In the genomic region with DNA sequence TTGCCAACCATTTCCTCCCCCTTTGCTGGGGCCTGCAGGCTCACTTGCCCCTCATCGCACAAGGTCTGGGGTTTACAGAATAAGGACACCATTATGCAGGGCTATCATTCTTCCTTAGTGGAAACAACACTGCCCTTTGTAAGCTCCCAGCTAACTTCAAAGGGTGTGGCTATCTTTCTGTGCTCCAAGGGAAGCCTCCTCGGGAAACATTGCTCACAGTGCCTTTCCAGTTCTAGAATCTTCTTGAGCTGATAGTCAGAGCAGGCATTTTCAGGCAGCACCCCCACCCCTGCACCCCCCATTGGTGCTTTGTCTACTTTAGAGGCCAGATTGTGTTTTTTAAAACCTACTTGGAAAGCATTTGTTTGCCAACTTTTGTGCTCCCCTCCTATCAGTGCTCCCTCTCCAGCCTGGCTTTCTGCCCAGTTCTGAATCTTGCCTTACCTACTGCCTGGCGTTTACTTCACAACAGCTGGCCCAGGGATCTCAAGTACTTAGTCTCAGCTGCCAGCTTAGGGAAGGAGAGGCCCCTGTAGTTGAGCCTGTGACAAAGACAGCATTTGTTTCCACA, we compare ENCODE assay signal across 12 cellular contexts. TPM values are rescaled to one million over a fixed set of nuclear protein-coding genes. Genes with fewer than 3 reads are reported as not detected.
A peak's percentile ranks its signal among the peaks of the same experiment; 100 is the strongest.
DNase-seq lines count a peak whose midpoint lies in the region; ATAC-seq, FAIRE-seq and TF ChIP-seq lines count a peak whose summit lies in the region.
"Had no signal": no experiment of that assay in that cellular context is flagged by ENCODE, and none has a peak within 500 bp of the region (broad histone marks: within the 10 kb centered on the region; RNA-seq: fewer than 3 reads in every experiment).

No MANE protein-coding gene starts in this region.

- no peaks in the 10 kb centered on the region for H4K20me1 ChIP-seq in astrocyte (ENCODE audit: insufficient read depth, low read length)

- no peaks in the 10 kb centered on the region for H3K36me3 ChIP-seq in astrocyte (ENCODE audit: insufficient read depth, low read length)
- H3K36me3 ChIP-seq: neutrophil had no signal

- H3K4me3 ChIP-seq in astrocyte (ENCODE audit: insufficient read depth, low read depth, low read length) = no peak overlapping the region

- no peaks in the 10 kb centered on the region for H3K27me3 ChIP-seq in astrocyte (ENCODE audit: insufficient read depth, low read length)
- H3K27me3 ChIP-seq: neutrophil had no signal

- H3K4me1 ChIP-seq in astrocyte (ENCODE audit: insufficient read depth, low read length) = peaks cover 25% of the 10 kb centered on the region

- ATAC-seq in stimulated activated memory B cell treated with anti-CD40 and anti-IgM and Interleukin-4, amounts not matched to agents 10 μg/mL and 1 μg/mL and 100 μg/mL, for 72 hours = no peak
- ATAC-seq in HG02884 (IDR thresholded peaks at IDR 0.05; ENCODE audit: unreplicated experiment) = no peak
- ATAC-seq: stimulated activated naive B cell treated with anti-CD40 and anti-IgM and Interleukin-4, amounts not matched to agents 10 μg/mL and 1 μg/mL and 100 μg/mL, for 72 hours had no signal

- H3K27me3 Mint-ChIP-seq in astrocyte (ENCODE audit: low read depth, unreplicated experiment) = no peaks in the 10 kb centered on the region
- no peaks in the 10 kb centered on the region for H3K27me3 Mint-ChIP-seq in stimulated activated memory B cell treated with anti-CD40 and anti-IgM and Interleukin-4, amounts not matched to agents 10 μg/mL and 1 μg/mL and 100 μg/mL, for 72 hours

- no peaks in the 10 kb centered on the region for H3K79me2 ChIP-seq in astrocyte (ENCODE audit: insufficient read depth, low read length)

- H3K36me3 Mint-ChIP-seq in astrocyte (ENCODE audit: low read depth, unreplicated experiment) = no peaks in the 10 kb centered on the region
- H3K36me3 Mint-ChIP-seq in stimulated activated memory B cell treated with anti-CD40 and anti-IgM and Interleukin-4, amounts not matched to agents 10 μg/mL and 1 μg/mL and 100 μg/mL, for 72 hours = no peaks in the 10 kb centered on the region
- H3K36me3 Mint-ChIP-seq: stimulated activated naive B cell treated with anti-CD40 and anti-IgM and Interleukin-4, amounts not matched to agents 10 μg/mL and 1 μg/mL and 100 μg/mL, for 72 hours had no signal

- DNase-seq in Daoy (ENCODE audit: low read depth) = peak; percentile 42
- DNase-seq in NCI-H2107 treated with DMSO at 0.1 percent for 48 hours (lab: John Stamatoyannopoulos, UW; ENCODE audit: unreplicated experiment) = peak; percentile 78
- no peak for DNase-seq in astrocyte (ENCODE audit: low read depth)
- peak; percentile 77 for DNase-seq in myocyte (ENCODE audit: low read depth)
- no peak for DNase-seq in SK-N-DZ (ENCODE audit: low spot score)
- no peak for DNase-seq in cortex of kidney (lab: John Stamatoyannopoulos, UW)
- DNase-seq: activated CD4-positive, alpha-beta T cell treated with anti-CD3 and anti-CD28 coated beads for 48 hours; stimulated activated naive B cell treated with anti-CD40 and anti-IgM and Interleukin-4, amounts not matched to agents 10 μg/mL and 1 μg/mL and 100 μg/mL, for 72 hours had no signal

- H3K4me1 Mint-ChIP-seq in astrocyte (ENCODE audit: low read depth, unreplicated experiment) = peaks cover 17% of the 10 kb centered on the region
- no peaks in the 10 kb centered on the region for H3K4me1 Mint-ChIP-seq in stimulated activated memory B cell treated with anti-CD40 and anti-IgM and Interleukin-4, amounts not matched to agents 10 μg/mL and 1 μg/mL and 100 μg/mL, for 72 hours
- H3K4me1 Mint-ChIP-seq: stimulated activated naive B cell treated with anti-CD40 and anti-IgM and Interleukin-4, amounts not matched to agents 10 μg/mL and 1 μg/mL and 100 μg/mL, for 72 hours had no signal

- peak overlapping the region; percentile 71 for H3K9ac ChIP-seq in astrocyte (ENCODE audit: low read length)

- H3K4me2 ChIP-seq in astrocyte (ENCODE audit: low read length) = peak overlapping the region; percentile 65

- peak overlapping the region; percentile 91 for H3K27ac Mint-ChIP-seq in astrocyte (ENCODE audit: unreplicated experiment)
- H3K27ac Mint-ChIP-seq in stimulated activated memory B cell treated with anti-CD40 and anti-IgM and Interleukin-4, amounts not matched to agents 10 μg/mL and 1 μg/mL and 100 μg/mL, for 72 hours = no peak overlapping the region
- H3K27ac Mint-ChIP-seq: stimulated activated naive B cell treated with anti-CD40 and anti-IgM and Interleukin-4, amounts not matched to agents 10 μg/mL and 1 μg/mL and 100 μg/mL, for 72 hours had no signal

- no peaks in the 10 kb centered on the region for H3K9me3 Mint-ChIP-seq in astrocyte (ENCODE audit: unreplicated experiment)
- no peaks in the 10 kb centered on the region for H3K9me3 Mint-ChIP-seq in stimulated activated memory B cell treated with anti-CD40 and anti-IgM and Interleukin-4, amounts not matched to agents 10 μg/mL and 1 μg/mL and 100 μg/mL, for 72 hours

- no peak for TF ChIP-seq CTCF in astrocyte (IDR thresholded peaks at IDR 0.05; ENCODE audit: insufficient read depth, low read depth, low read length)

- H3K4me3 Mint-ChIP-seq in astrocyte (ENCODE audit: unreplicated experiment) = no peak overlapping the region
- no peak overlapping the region for H3K4me3 Mint-ChIP-seq in stimulated activated memory B cell treated with anti-CD40 and anti-IgM and Interleukin-4, amounts not matched to agents 10 μg/mL and 1 μg/mL and 100 μg/mL, for 72 hours
- H3K4me3 Mint-ChIP-seq: stimulated activated naive B cell treated with anti-CD40 and anti-IgM and Interleukin-4, amounts not matched to agents 10 μg/mL and 1 μg/mL and 100 μg/mL, for 72 hours had no signal

- no peak for FAIRE-seq in astrocyte (lab: Jason Lieb, UNC)
- FAIRE-seq: endometrium had no signal

- H3K9me3 ChIP-seq in astrocyte (ENCODE audit: insufficient read depth, low read depth, low read length) = no peaks in the 10 kb centered on the region
- H3K9me3 ChIP-seq: neutrophil had no signal

- H3K27ac ChIP-seq in astrocyte (ENCODE audit: low read depth, low read length) = peak overlapping the region; percentile 96
- H3K27ac ChIP-seq: neutrophil had no signal

- H2AFZ ChIP-seq in astrocyte (ENCODE audit: low read depth, low read length) = peak overlapping the region; percentile 68

RNA-seq across cellular contexts. Expression of a gene that starts 53.5 kb away (rescaled TPM):
- not detected in 2 replicates for total RNA-seq in Daoy (2014; rRNA removed; shearing (Covaris generic))
- total RNA-seq in astrocyte (0.61 and 0.70 TPM in 2 replicates), myocyte (0.31 and 0.48 TPM in 2 replicates)
- polyA plus RNA-seq in myocyte (2012) = 0.33 TPM
- 4.8 and 6.7 TPM in 2 replicates for polyA plus RNA-seq in SK-N-DZ (2014; cell fraction: cytosol; rRNA removed)
- polyA plus RNA-seq in SK-N-DZ (2014; cell fraction: nucleus; rRNA removed) = 1.0 and 2.4 TPM in 2 replicates

Comparison
In these comparisons a context has a peak if more than half of its experiments do, and no peak if none do; other contexts are left out.
1. DNase-seq: peak in Daoy (single experiment), NCI-H2107 treated with DMSO at 0.1 percent for 48 hours (single experiment) and myocyte (single experiment); none in astrocyte (single experiment), SK-N-DZ (single experiment) and cortex of kidney (single experiment).